In genomic region chr5:32261198-32261597, GRCh38 we compare ENCODE assay signal across 9 cellular contexts. TPM values are rescaled to one million over a fixed set of nuclear protein-coding genes. Genes with fewer than 3 reads are reported as not detected.
A peak's percentile ranks its signal among the peaks of the same experiment; 100 is the strongest.
DNase-seq lines count a peak whose midpoint lies in the region; ATAC-seq, FAIRE-seq and TF ChIP-seq lines count a peak whose summit lies in the region.
"Had no signal": no experiment of that assay in that cellular context is flagged by ENCODE, and none has a peak within 500 bp of the region (broad histone marks: within the 10 kb centered on the region; RNA-seq: fewer than 3 reads in every experiment).

No MANE protein-coding gene starts in this region.

- FAIRE-seq in HepG2 (lab: Jason Lieb, UNC): no peak
- FAIRE-seq: colon had no signal

- no peak overlapping the region for H2AFZ ChIP-seq in HepG2 (ENCODE audit: low read length)

- no peak overlapping the region for H3K9ac ChIP-seq in HepG2 (ENCODE audit: insufficient read depth, low read depth, low read length)

- peak overlapping the region; percentile 7 for H3K27ac Mint-ChIP-seq in Calu3 (ENCODE audit: unreplicated experiment)

- H3K27me3 ChIP-seq in HepG2 (ENCODE audit: control insufficient read depth in 1 of 2, insufficient read depth in 2 of 2, low read length in 2 of 2): no peaks in the 10 kb centered on the region

- H4K20me1 ChIP-seq in HepG2 (ENCODE audit: insufficient read depth, low read length): no peaks in the 10 kb centered on the region

- no peaks in the 10 kb centered on the region for H3K4me1 ChIP-seq in HepG2 (ENCODE audit: insufficient read depth, low read length)

- POLR2A ChIA-PET in HepG2 (lab: Yijun Ruan, JAX): interaction anchor here (1.6 kb wide), 1 partner anchor 27 kb away, joined by 4 read pairs; no protein-coding TSS in a partner anchor

- TF ChIP-seq RAD21 in HepG2 (CRISPR knock-in tag; IDR thresholded peaks at IDR 0.05): no peak

- CTCF ChIA-PET in Calu3 (lab: Charles Lee) (no interaction called here), HepG2 (lab: Yijun Ruan, JAX; ENCODE audit: low intra/inter-chr PET ratio, low total read pairs) (no interaction called here)

- WGBS in lower leg skin, 2 donors: 49 to 55% methylated on average over 2 of the region's 2 CpGs
- 91% methylated on average over 2 of the region's 2 CpGs for WGBS in HepG2 (ENCODE audit: low lambda C conversion rate)

- no peak for TF ChIP-seq POLR2A in lower leg skin (IDR thresholded peaks at IDR 0.05)
- TF ChIP-seq POLR2A in HepG2 (IDR thresholded peaks at IDR 0.05; ENCODE audit: insufficient read depth in 1 of 2, low read depth in 2 of 2, low read length in 2 of 2): no peak

- H3K4me1 Mint-ChIP-seq in Calu3 (ENCODE audit: low read depth, unreplicated experiment): peaks cover 9% of the 10 kb centered on the region

- DNase-seq in Calu3: no peak
- DNase-seq in dermis blood vessel endothelial cell: peak; percentile 10
- no peak for DNase-seq in NCI-H1092 treated with DMSO at 0.1 percent for 48 hours (lab: John Stamatoyannopoulos, UW)
- DNase-seq in NCI-H345 treated with DMSO at 0.1 percent for 48 hours (lab: John Stamatoyannopoulos, UW; ENCODE audit: unreplicated experiment): no peak
- no peak for DNase-seq in lower leg skin (ENCODE audit: low spot score in 2 of 2)
- no peak for DNase-seq in HepG2 (ENCODE audit: low spot score)

- no peaks in the 10 kb centered on the region for H3K9me3 Mint-ChIP-seq in Calu3 (ENCODE audit: low read depth, unreplicated experiment)

- H3K36me3 ChIP-seq in HepG2 (replicated peaks in 1 of 2; ENCODE audit: control insufficient read depth in 1 of 2, insufficient read depth in 2 of 2, low read length in 2 of 2): peaks cover 28 to 87% of the 10 kb centered on the region in 2 experiments

- ATAC-seq in GM19452 (IDR thresholded peaks at IDR 0.05; ENCODE audit: unreplicated experiment) (peak; percentile 97), HG03378 (IDR thresholded peaks at IDR 0.05; ENCODE audit: unreplicated experiment) (peak; percentile 91), HepG2 (no peak)

- no peak overlapping the region for H3K4me3 Mint-ChIP-seq in Calu3 (ENCODE audit: low read depth, unreplicated experiment)

- TF ChIP-seq CTCF in Calu3 (IDR thresholded peaks at IDR 0.05; ENCODE audit: unreplicated experiment) (no peak), lower leg skin (IDR thresholded peaks at IDR 0.05) (no peak), HepG2 (CRISPR knock-in tag; IDR thresholded peaks at IDR 0.05) (no peak)

- H3K27ac ChIP-seq in HepG2 (ENCODE audit: extremely low read length, insufficient read depth, low read length): no peak overlapping the region

- H3K9me3 ChIP-seq in HepG2 (ENCODE audit: low read length): no peaks in the 10 kb centered on the region

- no peaks in the 10 kb centered on the region for H3K79me2 ChIP-seq in HepG2 (ENCODE audit: insufficient read depth, low read length)

- TF ChIP-seq EP300 in HepG2 (IDR thresholded peaks at IDR 0.05; ENCODE audit: low read depth in 2 of 2, low read length in 2 of 2) (no peak), HepG2 (CRISPR knock-in tag; IDR thresholded peaks at IDR 0.05; ENCODE audit: borderline replicate concordance) (no peak)

- intact Hi-C loops in Calu3 (cut with micrococcal nuclease; ENCODE audit: unreplicated experiment) (no loop called here), lower leg skin (cut with DNase I; ENCODE audit: low total_unique reads) (no loop called here), HepG2 (cut with micrococcal nuclease; ENCODE audit: unreplicated experiment) (no loop called here)

- H3K36me3 Mint-ChIP-seq in Calu3 (ENCODE audit: insufficient read depth, unreplicated experiment): peaks cover 43% of the 10 kb centered on the region

- in situ Hi-C loops in HepG2 (cut with HindIII; ENCODE audit: extremely low pct_ligation_motif_present, low pct_unique_long_range_greater_than_20kb): no loop called here

- H3K4me3 ChIP-seq in lower leg skin (ENCODE audit: low read depth, poor library complexity, severe bottlenecking): no peak overlapping the region
- H3K4me3 ChIP-seq in HepG2 (replicated peaks in 1 of 3; ENCODE audit: insufficient read depth in 1 of 3, low read depth in 2 of 3, low read length in 3 of 3): no peak overlapping the region

- H3K27me3 Mint-ChIP-seq in Calu3 (ENCODE audit: unreplicated experiment): no peaks in the 10 kb centered on the region

- BruUV-seq in Calu3 (replicated peaks; lab: Mats Ljungman, UMichigan) (no TSS peak), HepG2 (replicated peaks; lab: Mats Ljungman, UMichigan) (no TSS peak)

- no peak overlapping the region for H3K4me2 ChIP-seq in HepG2 (ENCODE audit: low read depth, low read length)

TF ChIP-seq in HepG2, 621 proteins besides CTCF, POLR2A, EP300 and RAD21 (continues in another document):
- TF ChIP-seq ISX (CRISPR knock-in tag; conservative IDR thresholded peaks at IDR 0.05) (no peak), JUNB (CRISPR knock-in tag; IDR thresholded peaks at IDR 0.05; ENCODE audit: borderline replicate concordance) (no peak), RXRB (CRISPR knock-in tag; IDR thresholded peaks at IDR 0.05; ENCODE audit: borderline replicate concordance) (no peak), ZNF737 (CRISPR knock-in tag; IDR thresholded peaks at IDR 0.05; ENCODE audit: borderline replicate concordance) (no peak), TERF1 (CRISPR knock-in tag; IDR thresholded peaks at IDR 0.05) (no peak), SRY (CRISPR knock-in tag; IDR thresholded peaks at IDR 0.05) (no peak), MAFG (CRISPR knock-in tag; IDR thresholded peaks at IDR 0.05) (no peak), NFYB (CRISPR knock-in tag; IDR thresholded peaks at IDR 0.05) (no peak)
- TF ChIP-seq, protein P1, sequence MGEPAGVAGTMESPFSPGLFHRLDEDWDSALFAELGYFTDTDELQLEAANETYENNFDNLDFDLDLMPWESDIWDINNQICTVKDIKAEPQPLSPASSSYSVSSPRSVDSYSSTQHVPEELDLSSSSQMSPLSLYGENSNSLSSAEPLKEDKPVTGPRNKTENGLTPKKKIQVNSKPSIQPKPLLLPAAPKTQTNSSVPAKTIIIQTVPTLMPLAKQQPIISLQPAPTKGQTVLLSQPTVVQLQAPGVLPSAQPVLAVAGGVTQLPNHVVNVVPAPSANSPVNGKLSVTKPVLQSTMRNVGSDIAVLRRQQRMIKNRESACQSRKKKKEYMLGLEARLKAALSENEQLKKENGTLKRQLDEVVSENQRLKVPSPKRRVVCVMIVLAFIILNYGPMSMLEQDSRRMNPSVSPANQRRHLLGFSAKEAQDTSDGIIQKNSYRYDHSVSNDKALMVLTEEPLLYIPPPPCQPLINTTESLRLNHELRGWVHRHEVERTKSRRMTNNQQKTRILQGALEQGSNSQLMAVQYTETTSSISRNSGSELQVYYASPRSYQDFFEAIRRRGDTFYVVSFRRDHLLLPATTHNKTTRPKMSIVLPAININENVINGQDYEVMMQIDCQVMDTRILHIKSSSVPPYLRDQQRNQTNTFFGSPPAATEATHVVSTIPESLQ (CRISPR knock-in tag; conservative IDR thresholded peaks at IDR 0.05): no peak

RNA-seq across cellular contexts. Expression of gene MTMR12, which starts 51.5 kb away (rescaled TPM):
- total RNA-seq in Calu3 (2022) (32.9 and 42.7 TPM in 2 replicates), dermis blood vessel endothelial cell (45.6 and 55.3 TPM in 2 replicates), lower leg skin (10 to 100 TPM; 23.1 to 36.2 (median 33.4) TPM), HepG2 (2016; rRNA removed; fragmentation: Illumina TruSeq; extraction: Trizol) (36.6 and 56.5 TPM in 2 replicates)
- 16.0 and 20.1 TPM in 2 replicates for total RNA-seq in HepG2 (2016; cell fraction: cytosol; rRNA removed; fragmentation: Illumina TruSeq; extraction: Trizol; ENCODE audit: low read depth)
- total RNA-seq in HepG2 (2016; cell fraction: insoluble cytoplasmic fraction; rRNA removed; fragmentation: Illumina TruSeq; extraction: Trizol): 37.6 and 51.8 TPM in 2 replicates
- total RNA-seq in HepG2 (2016; cell fraction: membrane; rRNA removed; fragmentation: Illumina TruSeq; extraction: Trizol): 41.8 and 44.0 TPM in 2 replicates
- 34.2 and 34.9 TPM in 2 replicates for total RNA-seq in HepG2 (2016; cell fraction: nucleus; rRNA removed; fragmentation: Illumina TruSeq; extraction: Trizol)
- 21.3 and 23.4 TPM in 2 replicates for polyA plus RNA-seq in HepG2 (2011; rRNA removed)
- 15.2 and 20.5 TPM in 2 replicates for polyA plus RNA-seq in HepG2 (2011; cell fraction: cytosol; rRNA removed)
- polyA plus RNA-seq in HepG2 (2011; cell fraction: nucleus; rRNA removed): 10.6 and 13.1 TPM in 2 replicates
- polyA plus RNA-seq in HepG2 (2012): 22.1 and 25.4 TPM in 2 replicates
- 5.0 and 5.4 TPM in 2 replicates for polyA plus RNA-seq in HepG2 (2016; cell fraction: cytosol; fragmentation: Illumina TruSeq; extraction: Trizol; ENCODE audit: low read depth)
- polyA plus RNA-seq in HepG2 (2016; cell fraction: insoluble cytoplasmic fraction; fragmentation: Illumina TruSeq; extraction: Trizol; ENCODE audit: low read depth): 37.5 and 39.4 TPM in 2 replicates
- polyA plus RNA-seq in HepG2 (2016; cell fraction: membrane; fragmentation: Illumina TruSeq; extraction: Trizol; ENCODE audit: low read depth): 18.7 and 19.5 TPM in 2 replicates
- 32.6 and 33.7 TPM in 2 replicates for polyA plus RNA-seq in HepG2 (2016; cell fraction: nucleus; fragmentation: Illumina TruSeq; extraction: Trizol; ENCODE audit: insufficient read depth, low read depth)
- 31.8 and 33.8 TPM in 2 replicates for polyA minus RNA-seq in HepG2 (2011; rRNA and poly(A)+ RNA removed; ENCODE audit: low replicate concordance)
- polyA minus RNA-seq in HepG2 (2011; cell fraction: cytosol; rRNA and poly(A)+ RNA removed): 29.0 and 31.6 TPM in 2 replicates
- 48.2 and 66.6 TPM in 2 replicates for polyA minus RNA-seq in HepG2 (2011; cell fraction: nucleus; rRNA and poly(A)+ RNA removed)
